9 cellular contexts compared by ENCODE assay signal in genomic region chr7:128076831-128077271, GRCh38. TPM values are rescaled to one million over a fixed set of nuclear protein-coding genes. Genes with fewer than 3 reads are reported as not detected.
DNase-seq lines count a peak whose midpoint lies in the region; ATAC-seq and TF ChIP-seq lines count a peak whose summit lies in the region.
"Had no signal": no experiment of that assay in that cellular context is flagged by ENCODE, and none has a peak within 500 bp of the region (broad histone marks: within the 10 kb centered on the region; RNA-seq: fewer than 3 reads in every experiment).

No MANE protein-coding gene starts in this region.

- CTCF ChIA-PET in Panc1 (lab: Charles Lee), result interaction anchor here (0.5 kb wide), 1 partner anchor 70 kb away, joined by 5 read pairs; no protein-coding TSS in a partner anchor

- H3K9me3 ChIP-seq in Panc1 (ENCODE audit: control insufficient read depth, insufficient read depth, low read depth, low read length) (no peaks in the 10 kb centered on the region), right atrium auricular region (no peaks in the 10 kb centered on the region), stomach (no peaks in the 10 kb centered on the region)

- H3K27me3 ChIP-seq in Panc1 (ENCODE audit: control insufficient read depth, insufficient read depth, low read length) (no peaks in the 10 kb centered on the region), right atrium auricular region (no peaks in the 10 kb centered on the region), stomach (no peaks in the 10 kb centered on the region)

- POLR2A ChIA-PET in Panc1 (lab: Charles Lee), result no interaction called here

- no TSS peak for BruUV-seq in Panc1 (replicated peaks; lab: Mats Ljungman, UMichigan)

- DNase-seq in NB4 (ENCODE audit: low read depth) (peak; percentile 30), Panc1 (ENCODE audit: low read depth, low spot score) (no peak), right atrium auricular region (ENCODE audit: low spot score) (peak; percentile 75), stomach (peak; percentile 86), putamen (ENCODE audit: low spot score) (no peak)
- DNase-seq: H9, NCI-H1694 had no signal

- WGBS in stomach, 5 donors, result 26 to 40% (median 32%) methylated on average over 3 to 6 of the region's 6 CpGs

- in situ Hi-C loops in Panc1 (cut with HindIII; ENCODE audit: low pct_unique_long_range_greater_than_20kb, low sequenced_read_pairs), result no loop called here

- no peak for TF ChIP-seq POLR2A in NB4 (IDR thresholded peaks at IDR 0.05; ENCODE audit: extremely low read depth, insufficient read length)
- TF ChIP-seq POLR2A in stomach (IDR thresholded peaks at IDR 0.05), result no peak

- ATAC-seq in Panc1, result peak; percentile 21; the same call in 1 of the 2 replicates
- ATAC-seq in GM18861 (IDR thresholded peaks at IDR 0.05; ENCODE audit: unreplicated experiment), result no peak
- no peak for ATAC-seq in GM21390 (IDR thresholded peaks at IDR 0.05; ENCODE audit: unreplicated experiment)

- TF ChIP-seq EP300 in stomach (IDR thresholded peaks at IDR 0.05), result no peak

- H3K4me3 ChIP-seq in NB4 (ENCODE audit: low read depth, low read length) (no peak overlapping the region), Panc1 (ENCODE audit: low read depth in 2 of 2, low read length in 2 of 2) (no peak overlapping the region), right atrium auricular region (no peak overlapping the region), stomach (no peak overlapping the region)

- TF ChIP-seq CTCF in NB4 (IDR thresholded peaks at IDR 0.05; ENCODE audit: low read depth, low read length), result no peak
- no peak for TF ChIP-seq CTCF in Panc1 (IDR thresholded peaks at IDR 0.05)
- TF ChIP-seq CTCF in right atrium auricular region (IDR thresholded peaks at IDR 0.05), result no peak
- TF ChIP-seq CTCF in stomach (IDR thresholded peaks at IDR 0.05), result no peak

- H3K27ac ChIP-seq in Panc1 (ENCODE audit: low read length) (no peak overlapping the region), right atrium auricular region (no peak overlapping the region), stomach (no peak overlapping the region)

- intact Hi-C loops in Panc1 (cut with micrococcal nuclease; ENCODE audit: unreplicated experiment), result no loop called here
- intact Hi-C loops in stomach (cut with DNase I; ENCODE audit: low total_unique reads), result no loop called here

- H3K4me1 ChIP-seq in Panc1 (ENCODE audit: control insufficient read depth, insufficient read depth, low read length) (no peaks in the 10 kb centered on the region), right atrium auricular region (peaks cover 0 to 24% of the 10 kb centered on the region in 2 donors), stomach (peaks cover 8 to 16% (median 12%) of the 10 kb centered on the region in 4 donors)

- H3K36me3 ChIP-seq in Panc1 (ENCODE audit: control insufficient read depth, insufficient read depth, low read length) (peaks cover 3% of the 10 kb centered on the region; the same call in 1 of the 2 replicates), right atrium auricular region (peaks cover 13% of the 10 kb centered on the region), stomach (peaks cover 23 to 81% (median 75%) of the 10 kb centered on the region in 4 donors)

RNA-seq across cellular contexts. Expression of gene LRRC4, which starts 45.6 kb away (rescaled TPM):
- not detected for total RNA-seq in Panc1 (2021; ENCODE audit: unreplicated experiment)
- not detected for polyA plus RNA-seq in Panc1 (2012; ENCODE audit: insufficient read length)
- total RNA-seq in right atrium auricular region, result 1 to 10 TPM; 2.9 to 7.2 TPM
- 10 to 100 TPM in 2 of 5 donors, under 1 TPM in 2, not detected in 1; 0.45 to 61.8 (median 15.9) TPM for total RNA-seq in stomach
- 1 to 10 TPM in 2 of 3 donors, under 1 TPM in 1; 0.46 to 3.5 (median 1.1) TPM for polyA plus RNA-seq in stomach

Comparison
In these comparisons a context has a peak if more than half of its experiments do, and no peak if none do; other contexts are left out.
1. DNase-seq: peak in NB4 (single experiment), right atrium auricular region (single experiment) and stomach (single experiment); none in Panc1 (single experiment) and putamen (single experiment).